13 cellular contexts compared by ENCODE assay signal in the genomic region with DNA sequence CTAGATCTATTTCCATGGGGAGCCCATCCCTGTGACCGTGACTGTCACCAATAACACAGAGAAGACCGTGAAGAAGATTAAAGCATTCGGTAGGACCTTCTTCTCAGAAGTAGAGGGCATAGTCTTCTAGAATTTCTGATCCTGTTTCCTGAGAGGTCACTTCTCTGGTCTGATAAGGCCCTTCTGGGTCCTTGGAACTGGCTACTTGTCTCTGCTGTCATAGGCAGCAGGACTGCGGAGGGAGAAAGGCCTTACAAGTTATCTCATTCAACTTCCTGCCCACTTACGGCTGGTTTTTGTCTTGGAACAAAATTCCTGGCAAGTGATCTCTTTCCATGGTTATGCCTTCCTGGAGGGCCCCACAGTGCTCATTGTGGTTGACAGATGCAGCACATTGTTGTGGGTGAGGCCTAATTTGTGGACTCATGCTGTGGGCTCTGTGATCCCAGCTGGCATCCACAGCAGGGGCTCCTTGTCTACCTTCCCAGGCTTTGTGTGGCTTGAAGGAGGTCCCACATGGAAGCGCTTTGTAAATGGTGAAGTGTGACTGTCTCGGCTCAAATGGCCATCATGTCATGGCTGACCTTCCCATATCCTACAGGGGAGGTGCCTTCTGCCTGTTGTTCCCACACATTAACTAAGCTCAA. TPM values are rescaled to one million over a fixed set of nuclear protein-coding genes. Genes with fewer than 3 reads are reported as not detected.
DNase-seq lines count a peak whose midpoint lies in the region; ATAC-seq and TF ChIP-seq lines count a peak whose summit lies in the region.
"Had no signal": no experiment of that assay in that cellular context is flagged by ENCODE, and none has a peak within 500 bp of the region (broad histone marks: within the 10 kb centered on the region; RNA-seq: fewer than 3 reads in every experiment).

No MANE protein-coding gene starts in this region.

- peaks cover 51% of the 10 kb centered on the region for H3K4me1 Mint-ChIP-seq in activated naive CD4-positive, alpha-beta T cell treated with anti-CD3 and anti-CD28 coated beads, Interleukin-2, amount 10 ng/mL, durations not matched to agents 7 days and 5 days
- H3K4me1 Mint-ChIP-seq in endothelial cell (ENCODE audit: unreplicated experiment) (peaks cover 11% of the 10 kb centered on the region), HFFc6 (ENCODE audit: low read depth) (peaks cover 6% of the 10 kb centered on the region; the same call in 1 of the 2 replicates)
- peaks cover 37 to 75% of the 10 kb centered on the region in 2 donors for H3K4me1 Mint-ChIP-seq in stimulated activated naive B cell treated with anti-CD40 and anti-IgM and Interleukin-4, amounts not matched to agents 10 μg/mL and 1 μg/mL and 100 μg/mL, for 72 hours

- H3K4me3 Mint-ChIP-seq in activated naive CD4-positive, alpha-beta T cell treated with anti-CD3 and anti-CD28 coated beads, Interleukin-2, amount 10 ng/mL, durations not matched to agents 7 days and 5 days = no peak overlapping the region
- no peak overlapping the region for H3K4me3 Mint-ChIP-seq in endothelial cell (ENCODE audit: unreplicated experiment)
- no peak overlapping the region for H3K4me3 Mint-ChIP-seq in stimulated activated naive B cell treated with anti-CD40 and anti-IgM and Interleukin-4, amounts not matched to agents 10 μg/mL and 1 μg/mL and 100 μg/mL, for 72 hours
- no peak overlapping the region for H3K4me3 Mint-ChIP-seq in HFFc6
- H3K4me3 Mint-ChIP-seq: activated CD4-positive, alpha-beta T cell treated with anti-CD3 and anti-CD28 coated beads for 36 hours had no signal

- TF ChIP-seq CTCF in endothelial cell (IDR thresholded peaks at IDR 0.05; ENCODE audit: unreplicated experiment) = no peak
- no peak for TF ChIP-seq CTCF in HFFc6 (IDR thresholded peaks at IDR 0.05)
- TF ChIP-seq CTCF in GM10266 (IDR thresholded peaks at IDR 0.05; ENCODE audit: control insufficient read depth, insufficient read depth, low read depth, missing control alignments) = no peak

- H3K27me3 Mint-ChIP-seq in activated naive CD4-positive, alpha-beta T cell treated with anti-CD3 and anti-CD28 coated beads, Interleukin-2, amount 10 ng/mL, durations not matched to agents 7 days and 5 days = peaks cover 17% of the 10 kb centered on the region
- peaks cover 6% of the 10 kb centered on the region for H3K27me3 Mint-ChIP-seq in endothelial cell (ENCODE audit: unreplicated experiment)
- H3K27me3 Mint-ChIP-seq in stimulated activated naive B cell treated with anti-CD40 and anti-IgM and Interleukin-4, amounts not matched to agents 10 μg/mL and 1 μg/mL and 100 μg/mL, for 72 hours = no peaks in the 10 kb centered on the region
- H3K27me3 Mint-ChIP-seq in HFFc6 (ENCODE audit: insufficient read depth) = peaks cover 30% of the 10 kb centered on the region
- H3K27me3 Mint-ChIP-seq: activated CD4-positive, alpha-beta T cell treated with anti-CD3 and anti-CD28 coated beads for 36 hours had no signal

- peaks cover 5% of the 10 kb centered on the region for H3K9me3 Mint-ChIP-seq in activated naive CD4-positive, alpha-beta T cell treated with anti-CD3 and anti-CD28 coated beads, Interleukin-2, amount 10 ng/mL, durations not matched to agents 7 days and 5 days
- no peaks in the 10 kb centered on the region for H3K9me3 Mint-ChIP-seq in endothelial cell (ENCODE audit: unreplicated experiment)
- H3K9me3 Mint-ChIP-seq in stimulated activated naive B cell treated with anti-CD40 and anti-IgM and Interleukin-4, amounts not matched to agents 10 μg/mL and 1 μg/mL and 100 μg/mL, for 72 hours = peaks cover 0 to 5% of the 10 kb centered on the region in 2 donors
- no peaks in the 10 kb centered on the region for H3K9me3 Mint-ChIP-seq in HFFc6

- DNase-seq in activated naive CD4-positive, alpha-beta T cell treated with anti-CD3 and anti-CD28 coated beads, Interleukin-2, amount 10 ng/mL, durations not matched to agents 7 days and 5 days = no peak
- no peak for DNase-seq in activated naive CD4-positive, alpha-beta T cell treated with Interleukin-2 at 50 U/mL for 16 hours
- DNase-seq in NCI-H748 treated with DMSO at 0.1 percent for 48 hours (lab: John Stamatoyannopoulos, UW) (peak; percentile 19), endothelial cell (ENCODE audit: low spot score) (no peak), HFFc6 (no peak), GM10266 (ENCODE audit: extremely low spot score) (no peak), erythroblast (lab: John Stamatoyannopoulos, UW) (no peak)
- no peak for DNase-seq in stimulated activated naive B cell treated with anti-CD40 and anti-IgM and Interleukin-4, amounts not matched to agents 10 μg/mL and 1 μg/mL and 100 μg/mL, for 72 hours
- DNase-seq: activated CD4-positive, alpha-beta T cell treated with anti-CD3 and anti-CD28 coated beads for 36 hours; adrenal gland; left ventricle myocardium superior; RPMI8226 had no signal

- H3K36me3 Mint-ChIP-seq in activated naive CD4-positive, alpha-beta T cell treated with anti-CD3 and anti-CD28 coated beads, Interleukin-2, amount 10 ng/mL, durations not matched to agents 7 days and 5 days = peaks cover 10% of the 10 kb centered on the region
- H3K36me3 Mint-ChIP-seq in endothelial cell (ENCODE audit: low read depth, unreplicated experiment) (no peaks in the 10 kb centered on the region), HFFc6 (ENCODE audit: low read depth) (no peaks in the 10 kb centered on the region)
- peaks cover 6 to 12% of the 10 kb centered on the region in 2 donors for H3K36me3 Mint-ChIP-seq in stimulated activated naive B cell treated with anti-CD40 and anti-IgM and Interleukin-4, amounts not matched to agents 10 μg/mL and 1 μg/mL and 100 μg/mL, for 72 hours

- CTCF ChIA-PET in activated naive CD4-positive, alpha-beta T cell treated with anti-CD3 and anti-CD28 coated beads, Interleukin-2, amount 10 ng/mL, durations not matched to agents 7 days and 5 days (lab: Charles Lee) = no interaction called here

- H3K27ac Mint-ChIP-seq in activated naive CD4-positive, alpha-beta T cell treated with anti-CD3 and anti-CD28 coated beads, Interleukin-2, amount 10 ng/mL, durations not matched to agents 7 days and 5 days = peak overlapping the region; percentile 52
- H3K27ac Mint-ChIP-seq in endothelial cell (ENCODE audit: unreplicated experiment) (peak overlapping the region; percentile 10), HFFc6 (no peak overlapping the region)
- peak overlapping the region; percentile 21 for H3K27ac Mint-ChIP-seq in stimulated activated naive B cell treated with anti-CD40 and anti-IgM and Interleukin-4, amounts not matched to agents 10 μg/mL and 1 μg/mL and 100 μg/mL, for 72 hours
- H3K27ac Mint-ChIP-seq: activated CD4-positive, alpha-beta T cell treated with anti-CD3 and anti-CD28 coated beads for 36 hours had no signal

- TF ChIP-seq POLR2A in erythroblast (IDR thresholded peaks at IDR 0.05; ENCODE audit: low read length) = no peak

- ATAC-seq in stimulated activated naive B cell treated with anti-CD40 and anti-IgM and Interleukin-4, amounts not matched to agents 10 μg/mL and 1 μg/mL and 100 μg/mL, for 72 hours (replicated peaks) = no peak
- ATAC-seq: activated CD4-positive, alpha-beta T cell treated with anti-CD3 and anti-CD28 coated beads for 36 hours; left ventricle myocardium superior; sciatic nerve had no signal

RNA-seq across cellular contexts. Expression of a gene that starts 22.0 kb away (rescaled TPM):
- total RNA-seq in endothelial cell (ENCODE audit: unreplicated experiment) = not detected
- total RNA-seq in HFFc6 (2021; fragmentation: NEBNext Ultra II Directional; extraction: Animal tissue kit (Norgen Biotek cat#: 25700)) = not detected
- total RNA-seq: adrenal gland, left ventricle myocardium superior, sciatic nerve had no signal

RNA-seq across cellular contexts. Expression of a gene that starts 24.7 kb away (rescaled TPM):
- total RNA-seq in endothelial cell (ENCODE audit: unreplicated experiment) = 15.3 TPM
- 10 to 100 TPM in 3 of 6 experiments, 1 to 10 TPM in 3; 8.1 to 12.2 (median 10.3) TPM for total RNA-seq in HFFc6 (2021; fragmentation: NEBNext Ultra II Directional; extraction: Animal tissue kit (Norgen Biotek cat#: 25700))
